In the genomic region with DNA sequence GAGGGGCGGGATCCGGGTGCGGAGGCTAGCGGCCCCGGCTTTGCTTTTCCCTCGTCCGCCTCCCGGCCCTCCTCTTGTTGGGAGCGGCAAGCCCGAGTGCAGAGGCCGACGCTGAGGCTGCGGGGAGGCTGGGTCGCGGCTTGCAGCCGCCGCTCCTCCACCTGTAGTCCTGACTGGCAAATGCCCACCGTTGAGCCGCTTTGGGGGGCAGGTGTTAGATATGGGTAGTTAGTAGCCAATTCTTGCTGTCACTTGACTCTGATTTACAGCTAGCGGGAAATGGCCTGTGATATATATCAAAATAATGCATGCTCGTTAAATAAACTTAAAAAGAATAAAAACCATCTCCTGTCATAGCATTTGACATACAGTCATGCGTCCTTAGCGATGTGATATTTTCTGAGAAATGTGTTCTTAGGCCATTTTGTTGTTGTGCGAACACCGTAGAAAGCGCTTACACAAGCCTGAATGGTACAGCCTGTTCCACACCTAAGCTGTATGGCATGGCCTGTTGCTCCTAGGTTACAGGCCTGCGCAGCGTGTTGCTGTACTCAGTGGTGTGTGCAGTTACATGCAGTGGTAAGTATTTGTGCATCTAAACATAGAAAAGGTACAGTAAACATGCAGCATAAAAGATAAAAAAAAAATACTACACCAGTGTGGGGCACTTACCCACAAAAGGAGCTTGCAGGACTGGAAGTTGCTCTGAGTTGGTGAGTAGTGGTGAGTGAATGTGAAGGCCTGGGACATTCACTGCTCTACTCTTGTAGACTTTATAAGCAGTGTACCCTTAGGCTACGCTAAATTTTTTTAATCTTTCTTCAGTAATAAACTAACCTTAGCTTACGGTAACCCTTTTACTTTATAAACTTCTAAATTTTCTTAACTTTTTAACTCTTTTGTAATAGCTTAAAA, we compare ENCODE assay signal across 1 cellular context.
TF ChIP-seq lines count a peak whose summit lies in the region.

No MANE protein-coding gene starts in this region.

TF ChIP-seq in H1, 55 proteins besides CTCF, POLR2A, EP300 and RAD21:
- TF ChIP-seq POU5F1 (IDR thresholded peaks at IDR 0.05; ENCODE audit: low read depth, low read length) (no peak), CHD2 (IDR thresholded peaks at IDR 0.05; ENCODE audit: low read length) (no peak), SIN3A (conservative IDR thresholded peaks at IDR 0.05 in 1 of 2, IDR thresholded peaks at IDR 0.05 in 1 of 2; ENCODE audit: low read depth in 1 of 2, low read length in 2 of 2) (peak in 1 of 2 experiments; percentile 19; a peak in 2 of 4 replicates), CHD1 (IDR thresholded peaks at IDR 0.05; ENCODE audit: low read depth, low read length) (no peak), KDM4A (IDR thresholded peaks at IDR 0.05; ENCODE audit: low read depth, low read length, severe bottlenecking) (peak; percentile 11), TAF1 (IDR thresholded peaks at IDR 0.05; ENCODE audit: low read depth, low read length) (no peak; the same call in 1 of the 2 replicates), SUZ12 (IDR thresholded peaks at IDR 0.05; ENCODE audit: low read length) (peak; percentile 3; the same call in 1 of the 2 replicates), ASH2L (IDR thresholded peaks at IDR 0.05; ENCODE audit: low read length) (peak; percentile 46), CEBPB (IDR thresholded peaks at IDR 0.05; ENCODE audit: low read depth, low read length) (no peak), EZH2 (IDR thresholded peaks at IDR 0.05; ENCODE audit: low read depth, low read length, severe bottlenecking) (no peak)
- TF ChIP-seq, protein P1, sequence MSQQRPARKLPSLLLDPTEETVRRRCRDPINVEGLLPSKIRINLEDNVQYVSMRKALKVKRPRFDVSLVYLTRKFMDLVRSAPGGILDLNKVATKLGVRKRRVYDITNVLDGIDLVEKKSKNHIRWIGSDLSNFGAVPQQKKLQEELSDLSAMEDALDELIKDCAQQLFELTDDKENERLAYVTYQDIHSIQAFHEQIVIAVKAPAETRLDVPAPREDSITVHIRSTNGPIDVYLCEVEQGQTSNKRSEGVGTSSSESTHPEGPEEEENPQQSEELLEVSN (IDR thresholded peaks at IDR 0.05) = no peak; the same call in none of the 2 replicates
- TF ChIP-seq, protein P2, sequence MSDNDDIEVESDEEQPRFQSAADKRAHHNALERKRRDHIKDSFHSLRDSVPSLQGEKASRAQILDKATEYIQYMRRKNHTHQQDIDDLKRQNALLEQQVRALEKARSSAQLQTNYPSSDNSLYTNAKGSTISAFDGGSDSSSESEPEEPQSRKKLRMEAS (IDR thresholded peaks at IDR 0.05) = no peak
